ENCODE assay signal across 17 cellular contexts in the genomic region with DNA sequence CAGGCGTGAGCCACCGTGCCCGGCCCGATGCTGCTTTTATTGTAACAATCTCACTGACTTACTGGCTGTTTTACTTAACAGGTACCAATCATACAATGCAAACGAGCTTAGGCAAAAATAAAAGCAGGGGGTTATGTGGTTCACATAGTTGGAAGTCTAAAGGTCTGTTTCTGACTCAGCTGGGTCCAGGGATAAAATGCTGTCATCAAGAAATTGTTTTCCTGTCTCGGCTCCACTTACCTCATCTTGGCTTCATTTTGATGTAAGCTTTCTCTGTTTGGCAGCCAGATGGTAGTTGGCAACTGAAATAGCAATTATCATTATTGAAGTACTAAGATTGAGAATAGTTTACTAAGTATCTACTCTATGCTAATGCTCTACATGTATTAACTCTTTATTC. TPM values are rescaled to one million over a fixed set of nuclear protein-coding genes. Genes with fewer than 3 reads are reported as not detected.
"Had no signal": no experiment of that assay in that cellular context is flagged by ENCODE, and none has a peak within 500 bp of the region (broad histone marks: within the 10 kb centered on the region; RNA-seq: fewer than 3 reads in every experiment).

No MANE protein-coding gene starts in this region.

- H3K27ac ChIP-seq: coronary artery, prostate gland, transverse colon had no signal

- H3K4me1 ChIP-seq: prostate gland, transverse colon had no signal

- H3K9me3 ChIP-seq: prostate gland, transverse colon had no signal

- ATAC-seq: left lobe of liver; natural killer cell treated with Interleukin-12 subunit alpha and Interleukin-12 subunit beta and Interleukin-15 and Interleukin-18, amount 100 ng/mL, for 72 hours; sciatic nerve; stimulated activated naive B cell treated with anti-CD40 and anti-IgM and Interleukin-4, amounts not matched to agents 10 μg/mL and 1 μg/mL and 100 μg/mL, for 72 hours; T-helper 17 cell had no signal

- H3K36me3 ChIP-seq: prostate gland, transverse colon had no signal

- H3K27me3 ChIP-seq: transverse colon had no signal

- DNase-seq: activated CD4-positive, CD25-positive, alpha-beta regulatory T cell; activated gamma-delta T cell; activated naive CD8-positive, alpha-beta T cell treated with anti-CD3 and anti-CD28 coated beads for 36 hours; activated T-cell treated with anti-CD3 and anti-CD28 coated beads, Interleukin-2, amount 50 U/mL, for 24 hours; effector CD4-positive, alpha-beta T cell; occipital lobe; stimulated activated CD4-positive, alpha-beta T cell treated with anti-CD3 and anti-CD28 coated beads, Interleukin-2, amount 100 ng/mL, for 24 hours; stimulated activated naive B cell treated with anti-CD40 and anti-IgM and Interleukin-4, amounts not matched to agents 10 μg/mL and 1 μg/mL and 100 μg/mL, for 72 hours; substantia nigra; T-helper 17 cell; transverse colon had no signal

- H3K4me3 ChIP-seq: coronary artery, prostate gland, transverse colon had no signal

RNA-seq across cellular contexts. Expression of gene CNTN3, which starts 36.8 kb away (rescaled TPM):
- total RNA-seq: activated naive CD8-positive, alpha-beta T cell treated with anti-CD3 and anti-CD28 coated beads for 36 hours; endothelial cell of umbilical vein; natural killer cell treated with Interleukin-12 subunit alpha and Interleukin-12 subunit beta and Interleukin-15 and Interleukin-18, amount 100 ng/mL, for 72 hours; T-helper 17 cell had no signal
